ENCODE assay signal across 28 cellular contexts in genomic region chr15:92315595-92316211, GRCh38.
"Had no signal": no experiment of that assay in that cellular context is flagged by ENCODE, and none has a peak within 500 bp of the region (broad histone marks: within the 10 kb centered on the region; RNA-seq: fewer than 3 reads in every experiment).

No MANE protein-coding gene starts in this region.

- H3K27ac ChIP-seq: colonic mucosa, esophagus squamous epithelium, neutrophil, pancreas, right lobe of liver, thoracic aorta, tibial nerve, upper lobe of left lung, uterus had no signal

- H3K27ac Mint-ChIP-seq: dendritic cell treated with granulocyte-macrophage colony-stimulating factor and Interleukin-4, amounts not matched to agents 40 ng/mL and 50 ng/mL, for 4 days; memory B cell; naive B cell; natural killer cell treated with Interleukin-12 subunit alpha and Interleukin-12 subunit beta and Interleukin-15 and Interleukin-18, amount 100 ng/mL, for 72 hours; stimulated activated naive B cell treated with anti-CD40 and anti-IgM and Interleukin-4, amounts not matched to agents 10 μg/mL and 1 μg/mL and 100 μg/mL, for 72 hours; stimulated activated naive CD8-positive, alpha-beta T cell treated with anti-CD3 and anti-CD28 coated beads, Interleukin-15, Interleukin-2, amounts not matched to agents 100 ng/mL and 50 ng/mL, for 24 hours had no signal

- H3K36me3 Mint-ChIP-seq: memory B cell; naive B cell; natural killer cell treated with Interleukin-12 subunit alpha and Interleukin-12 subunit beta and Interleukin-15 and Interleukin-18, amount 100 ng/mL, for 72 hours; stimulated activated naive B cell treated with anti-CD40 and anti-IgM and Interleukin-4, amounts not matched to agents 10 μg/mL and 1 μg/mL and 100 μg/mL, for 72 hours had no signal

- DNase-seq: colonic mucosa; effector memory CD4-positive, alpha-beta T cell; erythroblast; esophagus squamous epithelium; foreskin melanocyte; glutamatergic neuron; heart right ventricle; hippocampal formation; left cardiac atrium; mucosa of descending colon; naive B cell; pancreas; right lobe of liver; small intestine; stimulated activated CD4-positive, alpha-beta T cell treated with anti-CD3 and anti-CD28 coated beads, Interleukin-15, amount 100 ng/mL, for 24 hours; stimulated activated CD4-positive, alpha-beta T cell treated with anti-CD3 and anti-CD28 coated beads, Interleukin-2, amount 100 ng/mL, for 48 hours; stimulated activated naive B cell treated with anti-CD40 and anti-IgM and Interleukin-4, amounts not matched to agents 10 μg/mL and 1 μg/mL and 100 μg/mL, for 72 hours; upper lobe of left lung; uterus had no signal

- H3K27me3 ChIP-seq: colonic mucosa, tibial nerve, upper lobe of left lung, uterus had no signal

- H3K4me3 ChIP-seq: colonic mucosa, esophagus squamous epithelium, heart right ventricle, lung, mucosa of descending colon, pancreas, right lobe of liver, thoracic aorta, tibial nerve, upper lobe of left lung, uterus had no signal

- H3K4me1 ChIP-seq: colonic mucosa, esophagus squamous epithelium, pancreas, right lobe of liver, tibial nerve, upper lobe of left lung, uterus had no signal

- H3K9me3 ChIP-seq: colonic mucosa, esophagus squamous epithelium, heart right ventricle, mucosa of descending colon, neutrophil, pancreas, right lobe of liver, thoracic aorta, upper lobe of left lung, uterus had no signal

- H3K9me3 Mint-ChIP-seq: dendritic cell treated with granulocyte-macrophage colony-stimulating factor and Interleukin-4, amounts not matched to agents 40 ng/mL and 50 ng/mL, for 4 days; natural killer cell treated with Interleukin-12 subunit alpha and Interleukin-12 subunit beta and Interleukin-15 and Interleukin-18, amount 100 ng/mL, for 72 hours; neural crest cell had no signal

- H3K4me3 Mint-ChIP-seq: dendritic cell treated with granulocyte-macrophage colony-stimulating factor and Interleukin-4, amounts not matched to agents 40 ng/mL and 50 ng/mL, for 4 days; memory B cell; natural killer cell treated with Interleukin-12 subunit alpha and Interleukin-12 subunit beta and Interleukin-15 and Interleukin-18, amount 100 ng/mL, for 72 hours; neural crest cell; stimulated activated naive B cell treated with anti-CD40 and anti-IgM and Interleukin-4, amounts not matched to agents 10 μg/mL and 1 μg/mL and 100 μg/mL, for 72 hours; stimulated activated naive CD8-positive, alpha-beta T cell treated with anti-CD3 and anti-CD28 coated beads, Interleukin-15, Interleukin-2, amounts not matched to agents 100 ng/mL and 50 ng/mL, for 24 hours had no signal

- H3K4me1 Mint-ChIP-seq: memory B cell; naive B cell; neural crest cell; stimulated activated naive B cell treated with anti-CD40 and anti-IgM and Interleukin-4, amounts not matched to agents 10 μg/mL and 1 μg/mL and 100 μg/mL, for 72 hours had no signal

- ATAC-seq: mucosa of descending colon; natural killer cell treated with Interleukin-12 subunit alpha and Interleukin-12 subunit beta and Interleukin-15 and Interleukin-18, amount 100 ng/mL, for 72 hours; pancreas; right lobe of liver; stimulated activated naive B cell treated with anti-CD40 and anti-IgM and Interleukin-4, amounts not matched to agents 10 μg/mL and 1 μg/mL and 100 μg/mL, for 72 hours had no signal

- H3K36me3 ChIP-seq: colonic mucosa, esophagus squamous epithelium, heart right ventricle, neutrophil, pancreas, right lobe of liver, thoracic aorta, tibial nerve, upper lobe of left lung, uterus had no signal
